In the genomic region with DNA sequence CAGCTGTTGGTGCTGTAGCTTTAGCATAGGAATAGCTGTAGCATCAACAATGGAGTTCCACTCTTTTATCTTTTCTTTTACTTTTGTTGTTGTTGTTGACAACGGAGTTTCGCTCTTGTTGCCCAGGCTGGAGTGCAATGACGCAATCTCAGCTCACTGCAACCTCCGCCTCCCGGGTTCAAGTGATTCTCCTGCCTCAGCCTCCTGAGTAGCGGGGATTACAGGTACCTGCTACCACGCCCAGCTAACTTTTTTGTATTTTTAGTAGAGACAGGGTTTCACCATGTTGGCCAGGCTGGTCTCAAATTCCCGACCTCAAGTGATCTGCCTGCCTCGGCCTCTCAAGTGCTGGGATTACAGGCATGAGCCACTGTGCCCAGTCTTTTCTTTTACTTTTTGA, we compare ENCODE assay signal across 3 cellular contexts.
TF ChIP-seq lines count a peak whose summit lies in the region.

No MANE protein-coding gene starts in this region.

TF ChIP-seq in A549, 52 proteins besides CTCF, POLR2A, EP300 and RAD21:
- peak; percentile 14 to 33; a peak in 2 of 4 replicates for TF ChIP-seq CEBPB (IDR thresholded peaks at IDR 0.05)

TF ChIP-seq in K562, 482 proteins besides CTCF, POLR2A, EP300 and RAD21:
- peak; percentile 49 for TF ChIP-seq CEBPB (tag; IDR thresholded peaks at IDR 0.05)

TF ChIP-seq in HepG2, 621 proteins besides CTCF, POLR2A, EP300 and RAD21:
- TF ChIP-seq GABPB1 (CRISPR knock-in tag; IDR thresholded peaks at IDR 0.05) (0 out of 2 replicates have a peak, but pooled peaks have one; percentile 18), CEBPB (IDR thresholded peaks at IDR 0.05; ENCODE audit: borderline replicate concordance, low read depth, low read length) (0 out of 2 replicates have a peak, but pooled peaks have one; percentile 12), ZNF770 (CRISPR knock-in tag; IDR thresholded peaks at IDR 0.05) (peak; percentile 80)
